Comparison of ENCODE assay signal across 8 cellular contexts in the genomic region with DNA sequence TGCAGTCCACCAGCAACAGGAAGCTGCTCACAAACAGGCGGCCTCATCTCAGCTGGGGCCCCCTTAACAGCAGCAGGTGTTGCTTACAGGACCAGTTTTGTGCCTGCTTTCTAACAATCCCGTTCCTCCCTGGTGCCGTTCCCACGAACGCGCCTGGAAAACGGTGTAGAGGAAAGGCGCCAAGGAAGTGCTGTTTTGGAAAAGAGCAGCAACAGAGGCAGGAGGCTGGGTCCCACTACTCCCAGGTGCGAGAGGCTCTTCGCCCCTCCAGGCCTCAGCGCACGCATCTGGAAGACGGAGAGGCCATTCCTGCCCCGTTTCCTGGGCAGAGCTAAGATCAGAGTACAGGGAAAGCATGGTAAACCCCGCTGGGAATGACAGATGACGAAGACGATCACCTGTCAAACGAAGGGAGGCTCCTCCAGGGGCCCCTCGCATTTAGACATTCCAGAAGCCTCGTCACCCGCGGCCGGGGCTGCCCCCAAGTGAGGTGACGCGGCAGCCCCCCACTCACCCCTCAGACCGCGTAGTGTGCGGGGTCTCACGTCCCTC. TPM values are rescaled to one million over a fixed set of nuclear protein-coding genes. Genes with fewer than 3 reads are reported as not detected.
DNase-seq lines count a peak whose midpoint lies in the region; ATAC-seq and TF ChIP-seq lines count a peak whose summit lies in the region.

No MANE protein-coding gene starts in this region.

- H3K27ac Mint-ChIP-seq in chondrocyte (ENCODE audit: unreplicated experiment) = peak overlapping the region; percentile 81

- ATAC-seq in HG03378 (IDR thresholded peaks at IDR 0.05; ENCODE audit: unreplicated experiment) (peak; percentile 6), HG02623 (IDR thresholded peaks at IDR 0.05; ENCODE audit: unreplicated experiment) (no peak)

- no peaks in the 10 kb centered on the region for H3K9me3 Mint-ChIP-seq in chondrocyte (ENCODE audit: low read depth)

- no peak for TF ChIP-seq CTCF in chondrocyte (IDR thresholded peaks at IDR 0.05)

- H3K4me3 Mint-ChIP-seq in chondrocyte (ENCODE audit: unreplicated experiment) = peak overlapping the region; percentile 88

- DNase-seq in stimulated activated CD4-positive, alpha-beta T cell treated with anti-CD3 and anti-CD28 coated beads, Interleukin-12 subunit alpha, Interleukin-12 subunit beta, amount 100 ng/mL, for 48 hours (ENCODE audit: low read depth in 2 of 3, low spot score in 1 of 3) = peak in 2 of 3 donors; percentile 8 to 13
- no peak for DNase-seq in stimulated activated CD4-positive, alpha-beta T cell treated with anti-CD3 and anti-CD28 coated beads, Interleukin-2, amount 100 ng/mL, for 48 hours
- peak; percentile 20 to 50 for DNase-seq in SW 1271 (lab: John Stamatoyannopoulos, UW)
- DNase-seq in chondrocyte (ENCODE audit: low spot score) = no peak
- DNase-seq in left kidney (ENCODE audit: low read depth, low spot score) = peak; percentile 81
- DNase-seq in stimulated activated CD8-positive, alpha-beta memory T cell treated with anti-CD3 and anti-CD28 coated beads, Interleukin-15, amount 100 ng/mL, for 48 hours (ENCODE audit: low read depth in 2 of 2) = peak; percentile 1 to 12

- H3K27me3 Mint-ChIP-seq in chondrocyte (ENCODE audit: low read depth) = no peaks in the 10 kb centered on the region

- no peaks in the 10 kb centered on the region for H3K36me3 Mint-ChIP-seq in chondrocyte (ENCODE audit: low read depth)

- H3K4me1 Mint-ChIP-seq in chondrocyte (ENCODE audit: low read depth) = peaks cover 27% of the 10 kb centered on the region

RNA-seq across cellular contexts. Expression of gene SCAPER, which starts 0.6 kb away (rescaled TPM):
- total RNA-seq in chondrocyte = 16.3 to 19.3 TPM (median 17.3 TPM) in 3 replicates

RNA-seq across cellular contexts. Expression of gene RCN2, which starts 27.0 kb away (rescaled TPM):
- total RNA-seq in chondrocyte = 70.4 to 99.2 TPM (median 72.1 TPM) in 3 replicates

Comparison
In these comparisons a context has a peak if more than half of its experiments do, and no peak if none do; other contexts are left out.
1. DNase-seq: peak in stimulated activated CD4-positive, alpha-beta T cell treated with anti-CD3 and anti-CD28 coated beads, Interleukin-12 subunit alpha, Interleukin-12 subunit beta, amount 100 ng/mL, for 48 hours (2 of 3), SW 1271 (2 of 2), left kidney (single experiment) and stimulated activated CD8-positive, alpha-beta memory T cell treated with anti-CD3 and anti-CD28 coated beads, Interleukin-15, amount 100 ng/mL, for 48 hours (2 of 2); none in stimulated activated CD4-positive, alpha-beta T cell treated with anti-CD3 and anti-CD28 coated beads, Interleukin-2, amount 100 ng/mL, for 48 hours (0 of 2) and chondrocyte (single experiment).